Comparison of ENCODE assay signal across 2 cellular contexts in genomic region chr15:87038404-87038803, GRCh38.
TF ChIP-seq lines count a peak whose summit lies in the region.

No MANE protein-coding gene starts in this region.

TF ChIP-seq in GM23338, 12 proteins besides CTCF, POLR2A, EP300 and RAD21:
- TF ChIP-seq JUNB (IDR thresholded peaks at IDR 0.05; ENCODE audit: unreplicated experiment) (no peak), ZNF331 (CRISPR knock-in tag; IDR thresholded peaks at IDR 0.05; ENCODE audit: low read depth) (no peak), EZH2 (IDR thresholded peaks at IDR 0.05; ENCODE audit: low read depth, unreplicated experiment) (no peak), POLR2AphosphoS5 (IDR thresholded peaks at IDR 0.05; ENCODE audit: low read depth) (no peak), NANOG (IDR thresholded peaks at IDR 0.05; ENCODE audit: borderline replicate concordance) (no peak), REST (IDR thresholded peaks at IDR 0.05; ENCODE audit: unreplicated experiment) (no peak), CREB1 (CRISPR knock-in tag; IDR thresholded peaks at IDR 0.05; ENCODE audit: low read depth) (no peak), ZNF462 (CRISPR knock-in tag; IDR thresholded peaks at IDR 0.05) (no peak), EZH2phosphoT487 (IDR thresholded peaks at IDR 0.05; ENCODE audit: unreplicated experiment) (no peak), ZNF114 (CRISPR knock-in tag; IDR thresholded peaks at IDR 0.05) (no peak), STAT1 (IDR thresholded peaks at IDR 0.05; ENCODE audit: unreplicated experiment) (no peak)
- TF ChIP-seq, protein P1, sequence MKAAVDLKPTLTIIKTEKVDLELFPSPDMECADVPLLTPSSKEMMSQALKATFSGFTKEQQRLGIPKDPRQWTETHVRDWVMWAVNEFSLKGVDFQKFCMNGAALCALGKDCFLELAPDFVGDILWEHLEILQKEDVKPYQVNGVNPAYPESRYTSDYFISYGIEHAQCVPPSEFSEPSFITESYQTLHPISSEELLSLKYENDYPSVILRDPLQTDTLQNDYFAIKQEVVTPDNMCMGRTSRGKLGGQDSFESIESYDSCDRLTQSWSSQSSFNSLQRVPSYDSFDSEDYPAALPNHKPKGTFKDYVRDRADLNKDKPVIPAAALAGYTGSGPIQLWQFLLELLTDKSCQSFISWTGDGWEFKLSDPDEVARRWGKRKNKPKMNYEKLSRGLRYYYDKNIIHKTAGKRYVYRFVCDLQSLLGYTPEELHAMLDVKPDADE (IDR thresholded peaks at IDR 0.05): no peak

TF ChIP-seq in H1, 55 proteins besides CTCF, POLR2A, EP300 and RAD21:
- no peak for TF ChIP-seq ATF2 (IDR thresholded peaks at IDR 0.05; ENCODE audit: low read length)
- no peak for TF ChIP-seq CBX8 (IDR thresholded peaks at IDR 0.05; ENCODE audit: borderline replicate concordance, low read depth, low read length)
- TF ChIP-seq TAF1 (IDR thresholded peaks at IDR 0.05; ENCODE audit: low read depth, low read length): 0 out of 2 replicates have a peak, but pooled peaks have one; percentile 13
- TF ChIP-seq RBBP5 (IDR thresholded peaks at IDR 0.05; ENCODE audit: borderline replicate concordance, low read depth, low read length): no peak
- no peak for TF ChIP-seq SUZ12 (IDR thresholded peaks at IDR 0.05; ENCODE audit: low read length)
- TF ChIP-seq, protein P2, sequence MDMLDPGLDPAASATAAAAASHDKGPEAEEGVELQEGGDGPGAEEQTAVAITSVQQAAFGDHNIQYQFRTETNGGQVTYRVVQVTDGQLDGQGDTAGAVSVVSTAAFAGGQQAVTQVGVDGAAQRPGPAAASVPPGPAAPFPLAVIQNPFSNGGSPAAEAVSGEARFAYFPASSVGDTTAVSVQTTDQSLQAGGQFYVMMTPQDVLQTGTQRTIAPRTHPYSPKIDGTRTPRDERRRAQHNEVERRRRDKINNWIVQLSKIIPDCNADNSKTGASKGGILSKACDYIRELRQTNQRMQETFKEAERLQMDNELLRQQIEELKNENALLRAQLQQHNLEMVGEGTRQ (IDR thresholded peaks at IDR 0.05; ENCODE audit: low read length): no peak
- peak; percentile 92 for TF ChIP-seq CHD2 (IDR thresholded peaks at IDR 0.05; ENCODE audit: low read length)
- TF ChIP-seq BRCA1 (IDR thresholded peaks at IDR 0.05; ENCODE audit: low read depth, low read length): peak; percentile 77
